Comparison of ENCODE assay signal across 9 cellular contexts in genomic region chr5:112146323-112146848, GRCh38.
DNase-seq lines count a peak whose midpoint lies in the region; ATAC-seq and TF ChIP-seq lines count a peak whose summit lies in the region.
"Had no signal": no experiment of that assay in that cellular context is flagged by ENCODE, and none has a peak within 500 bp of the region (broad histone marks: within the 10 kb centered on the region; RNA-seq: fewer than 3 reads in every experiment).

No MANE protein-coding gene starts in this region.

- peaks cover 4% of the 10 kb centered on the region; the same call in 1 of the 2 replicates for H3K4me1 ChIP-seq in PC-3 (ENCODE audit: insufficient read depth, low read length)
- no peaks in the 10 kb centered on the region for H3K4me1 ChIP-seq in CD4-positive, alpha-beta memory T cell (ENCODE audit: insufficient read depth, low read length)

- H3K9me2 ChIP-seq in PC-3 (replicated peaks; ENCODE audit: low read length) = no peaks in the 10 kb centered on the region

- no peak overlapping the region for H3K4me3 ChIP-seq in PC-3 (ENCODE audit: low read length)
- no peak overlapping the region for H3K4me3 ChIP-seq in CD4-positive, alpha-beta memory T cell (ENCODE audit: low read length in 2 of 2)
- H3K4me3 ChIP-seq: ovary had no signal

- no peaks in the 10 kb centered on the region for H3K36me3 ChIP-seq in PC-3 (ENCODE audit: low read depth, low read length)
- H3K36me3 ChIP-seq in CD4-positive, alpha-beta memory T cell (ENCODE audit: insufficient read depth, low read length) = no peaks in the 10 kb centered on the region
- H3K36me3 ChIP-seq: ovary had no signal

- peak overlapping the region; percentile 23; the same call in 1 of the 2 replicates for H2AFZ ChIP-seq in PC-3 (ENCODE audit: low read length)

- DNase-seq in PC-3 = peak; percentile 26
- DNase-seq in myocyte (ENCODE audit: low read depth) = peak; percentile 88
- no peak for DNase-seq in head of caudate nucleus
- no peak for DNase-seq in NCI-H187 (lab: John Stamatoyannopoulos, UW)
- no peak for DNase-seq in GOT3 (lab: John Stamatoyannopoulos, UW)
- no peak for DNase-seq in CD4-positive, alpha-beta memory T cell

- H3K36me3 Mint-ChIP-seq in CD4-positive, alpha-beta memory T cell = no peaks in the 10 kb centered on the region

- no peak overlapping the region for H3K9ac ChIP-seq in PC-3 (ENCODE audit: low read length)

- intact Hi-C loops in PC-3 (cut with micrococcal nuclease) = no loop called here
- intact Hi-C loops in head of caudate nucleus (cut with DNase I) = loop anchor here (5.0 kb wide), 1 partner anchor 594 kb away; no protein-coding TSS in a partner anchor
- intact Hi-C loops in CD4-positive, alpha-beta memory T cell (cut with micrococcal nuclease) = loop anchor here (2.0 to 5.0 kb wide), 2 partner anchors 614 to 868 kb away; no protein-coding TSS in a partner anchor

- H3K79me2 ChIP-seq in PC-3 (ENCODE audit: low read length) = no peaks in the 10 kb centered on the region

- no peaks in the 10 kb centered on the region for H3K9me3 ChIP-seq in PC-3 (ENCODE audit: low read length)
- H3K9me3 ChIP-seq in CD4-positive, alpha-beta memory T cell (ENCODE audit: control insufficient read depth in 1 of 2, low read length in 2 of 2) = no peaks in the 10 kb centered on the region
- H3K9me3 ChIP-seq: ovary had no signal

- H3K4me2 ChIP-seq in PC-3 (ENCODE audit: low read length) = peak overlapping the region; percentile 24; the same call in 1 of the 2 replicates

- no peak overlapping the region for H3K4me3 Mint-ChIP-seq in CD4-positive, alpha-beta memory T cell

- peak; percentile 56 for ATAC-seq in GM18508 (IDR thresholded peaks at IDR 0.05; ENCODE audit: insufficient read depth, unreplicated experiment)
- peak; percentile 59 for ATAC-seq in HG02623 (IDR thresholded peaks at IDR 0.05; ENCODE audit: unreplicated experiment)
- peak; percentile 53 for ATAC-seq in PC-3

- H3K27ac ChIP-seq in PC-3 (ENCODE audit: low read length) = no peak overlapping the region
- no peak overlapping the region for H3K27ac ChIP-seq in CD4-positive, alpha-beta memory T cell (ENCODE audit: low read depth, low read length)
- H3K27ac ChIP-seq: ovary had no signal

- H3K27me3 ChIP-seq in PC-3 (ENCODE audit: low read length) = no peaks in the 10 kb centered on the region
- no peaks in the 10 kb centered on the region for H3K27me3 ChIP-seq in CD4-positive, alpha-beta memory T cell (ENCODE audit: insufficient read depth, low read length)
- H3K27me3 ChIP-seq: ovary had no signal

- TF ChIP-seq CTCF in PC-3 (conservative IDR thresholded peaks at IDR 0.05; ENCODE audit: low read depth, low read length) = no peak

- BruUV-seq in PC-3 (replicated peaks; lab: Mats Ljungman, UMichigan) = no TSS peak

- no peaks in the 10 kb centered on the region for H3K9me3 Mint-ChIP-seq in CD4-positive, alpha-beta memory T cell

- H3K27me3 Mint-ChIP-seq in CD4-positive, alpha-beta memory T cell = peaks cover 14 to 21% of the 10 kb centered on the region in 2 donors

- POLR2A ChIA-PET in PC-3 (lab: Charles Lee; ENCODE audit: unreplicated experiment) = no interaction called here
- POLR2A ChIA-PET in CD4-positive, alpha-beta memory T cell (lab: Charles Lee; ENCODE audit: partially characterized antibody) = no interaction called here

- no peaks in the 10 kb centered on the region for H3K4me1 Mint-ChIP-seq in CD4-positive, alpha-beta memory T cell

- H3F3A ChIP-seq in PC-3 (ENCODE audit: low read length, unreplicated experiment) = no peaks in the 10 kb centered on the region

- no peak overlapping the region for H3K27ac Mint-ChIP-seq in CD4-positive, alpha-beta memory T cell

- no peaks in the 10 kb centered on the region for H4K20me1 ChIP-seq in PC-3 (ENCODE audit: low read length)

- CTCF ChIA-PET in PC-3 (lab: Charles Lee) = interaction anchor here (0.5 to 0.8 kb wide), 3 partner anchors 147 to 411 kb away, joined by 3 to 4 read pairs (median 3); partner anchors contain the start of gene NREP
- CTCF ChIA-PET in CD4-positive, alpha-beta memory T cell (lab: Charles Lee; ENCODE audit: partially characterized antibody) = interaction anchor here (0.6 to 1.8 kb wide), 14 partner anchors 11 to 1388 kb away, joined by 3 to 21 read pairs (median 4); partner anchors contain the start of gene STARD4

Comparison
In these comparisons a context has a peak if more than half of its experiments do, and no peak if none do; other contexts are left out.
1. DNase-seq: peak in PC-3 (single experiment) and myocyte (single experiment); none in head of caudate nucleus (0 of 42), NCI-H187 (0 of 2), GOT3 (single experiment) and CD4-positive, alpha-beta memory T cell (0 of 5).
2. Peak in every context shown above with its lines, with median percentiles within 50 percentile points of each other: ATAC-seq.